Comparison of ENCODE assay signal across 26 cellular contexts in genomic region chr7:71495828-71496227, GRCh38.
"Had no signal": no experiment of that assay in that cellular context is flagged by ENCODE, and none has a peak within 500 bp of the region (broad histone marks: within the 10 kb centered on the region; RNA-seq: fewer than 3 reads in every experiment).

No MANE protein-coding gene starts in this region.

- H3K4me3 ChIP-seq: left lung, lung, mucosa of descending colon, ovary, right atrium auricular region, right lobe of liver, smooth muscle cell, upper lobe of right lung had no signal

- H3K36me3 ChIP-seq: left lung, ovary, right atrium auricular region, right lobe of liver, upper lobe of right lung had no signal

- H3K36me3 Mint-ChIP-seq: immature natural killer cell; memory B cell; naive thymus-derived CD4-positive, alpha-beta T cell; natural killer cell treated with Interleukin-12 subunit alpha and Interleukin-12 subunit beta and Interleukin-15 and Interleukin-18, amount 100 ng/mL, for 72 hours; stimulated activated memory B cell treated with anti-CD40 and anti-IgM and Interleukin-4, amounts not matched to agents 10 μg/mL and 1 μg/mL and 100 μg/mL, for 72 hours had no signal

- H3K4me1 Mint-ChIP-seq: immature natural killer cell; memory B cell; naive thymus-derived CD4-positive, alpha-beta T cell; stimulated activated memory B cell treated with anti-CD40 and anti-IgM and Interleukin-4, amounts not matched to agents 10 μg/mL and 1 μg/mL and 100 μg/mL, for 72 hours; stimulated activated naive CD8-positive, alpha-beta T cell treated with anti-CD3 and anti-CD28 coated beads, Interleukin-15, amount 100 ng/mL, for 72 hours had no signal

- H3K27ac Mint-ChIP-seq: immature natural killer cell; memory B cell; naive thymus-derived CD4-positive, alpha-beta T cell; natural killer cell treated with Interleukin-12 subunit alpha and Interleukin-12 subunit beta and Interleukin-15 and Interleukin-18, amount 100 ng/mL, for 72 hours; progenitor cell of endocrine pancreas; stimulated activated memory B cell treated with anti-CD40 and anti-IgM and Interleukin-4, amounts not matched to agents 10 μg/mL and 1 μg/mL and 100 μg/mL, for 72 hours had no signal

- H3K4me2 ChIP-seq: smooth muscle cell had no signal

- H3K27ac ChIP-seq: left lung, right atrium auricular region, right lobe of liver, upper lobe of right lung had no signal

- DNase-seq: hippocampal formation; immature natural killer cell; kidney; left colon; left lung; midbrain; mucosa of descending colon; naive thymus-derived CD4-positive, alpha-beta T cell; ovary; right lobe of liver; stimulated activated CD4-positive, alpha-beta T cell treated with anti-CD3 and anti-CD28 coated beads, Interleukin-1b, Interleukin-23, amount 100 ng/mL, for 48 hours; stimulated activated CD4-positive, alpha-beta T cell treated with anti-CD3 and anti-CD28 coated beads, Interleukin-2, amount 100 ng/mL, for 48 hours; stimulated activated CD4-positive, alpha-beta T cell treated with anti-CD3 and anti-CD28 coated beads, Interleukin-4, amount 100 ng/mL, for 4 hours; stimulated activated CD8-positive, alpha-beta memory T cell treated with anti-CD3 and anti-CD28 coated beads, Interleukin-4, amount 100 ng/mL, for 48 hours; stimulated activated naive CD4-positive, alpha-beta T cell treated with Interleukin-2 at 50 U/mL for 16 hours; stimulated activated naive CD8-positive, alpha-beta T cell treated with anti-CD3 and anti-CD28 coated beads, Interleukin-15, amount 100 ng/mL, for 72 hours; substantia nigra; trophoblast cell; upper lobe of right lung had no signal

- H3K4me1 ChIP-seq: left lung, right lobe of liver had no signal

- H3K27me3 ChIP-seq: left lung, ovary, right atrium auricular region, right lobe of liver, upper lobe of right lung had no signal

- H3K27me3 Mint-ChIP-seq: memory B cell; naive thymus-derived CD4-positive, alpha-beta T cell; natural killer cell treated with Interleukin-12 subunit alpha and Interleukin-12 subunit beta and Interleukin-15 and Interleukin-18, amount 100 ng/mL, for 72 hours; stimulated activated memory B cell treated with anti-CD40 and anti-IgM and Interleukin-4, amounts not matched to agents 10 μg/mL and 1 μg/mL and 100 μg/mL, for 72 hours; stimulated activated naive CD8-positive, alpha-beta T cell treated with anti-CD3 and anti-CD28 coated beads, Interleukin-15, amount 100 ng/mL, for 72 hours had no signal

- H3K4me3 Mint-ChIP-seq: immature natural killer cell; memory B cell; naive thymus-derived CD4-positive, alpha-beta T cell; natural killer cell treated with Interleukin-12 subunit alpha and Interleukin-12 subunit beta and Interleukin-15 and Interleukin-18, amount 100 ng/mL, for 72 hours; stimulated activated memory B cell treated with anti-CD40 and anti-IgM and Interleukin-4, amounts not matched to agents 10 μg/mL and 1 μg/mL and 100 μg/mL, for 72 hours; stimulated activated naive CD8-positive, alpha-beta T cell treated with anti-CD3 and anti-CD28 coated beads, Interleukin-15, amount 100 ng/mL, for 72 hours had no signal

- H3K9me3 ChIP-seq: left lung, ovary, right atrium auricular region, right lobe of liver, upper lobe of right lung had no signal
